Comparison of ENCODE assay signal across 20 cellular contexts in the genomic region with DNA sequence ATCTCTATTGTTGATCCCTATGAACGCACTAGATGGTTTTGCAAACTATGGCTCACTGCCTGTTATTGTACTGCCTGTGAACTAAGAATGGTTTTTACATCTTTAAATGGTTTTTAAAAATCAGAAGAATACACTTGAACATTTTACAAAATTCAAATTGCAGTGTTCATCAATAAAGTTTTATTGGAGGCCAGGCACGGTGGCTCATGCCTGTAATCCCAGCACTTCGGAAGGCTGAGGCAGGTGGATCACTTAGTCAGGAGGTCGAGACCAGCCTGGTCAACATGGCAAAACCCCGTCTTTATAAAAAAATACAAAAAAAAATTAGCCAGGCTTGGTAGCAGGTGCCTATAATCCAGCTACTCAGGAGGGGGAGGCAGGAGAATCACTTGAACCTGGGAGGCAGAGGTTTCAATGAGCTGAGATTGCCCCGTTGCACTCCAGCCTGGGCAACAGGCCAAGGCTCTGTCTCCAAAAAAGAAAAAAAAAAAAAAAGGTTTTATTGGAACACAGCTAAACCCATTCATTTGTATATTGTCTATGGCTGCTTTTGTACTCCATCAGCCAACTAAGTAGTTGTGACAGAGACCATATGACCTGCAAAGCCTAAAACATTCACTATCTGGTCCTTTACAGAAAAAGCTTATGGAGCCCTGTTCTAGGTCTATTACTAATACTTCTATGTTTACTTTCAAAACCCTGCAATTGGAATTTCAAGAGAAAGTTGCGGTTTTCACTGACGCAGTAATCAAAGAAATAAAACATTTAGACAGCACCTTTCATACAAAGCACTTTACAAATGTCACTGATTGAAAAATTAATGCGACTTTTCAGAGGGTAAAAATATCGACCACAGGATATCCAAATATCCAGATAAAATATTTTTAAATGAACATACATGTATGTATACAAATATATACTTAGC. TPM values are rescaled to one million over a fixed set of nuclear protein-coding genes. Genes with fewer than 3 reads are reported as not detected.
A peak's percentile ranks its signal among the peaks of the same experiment; 100 is the strongest.
DNase-seq lines count a peak whose midpoint lies in the region; ATAC-seq and TF ChIP-seq lines count a peak whose summit lies in the region.
"Had no signal": no experiment of that assay in that cellular context is flagged by ENCODE, and none has a peak within 500 bp of the region (broad histone marks: within the 10 kb centered on the region; RNA-seq: fewer than 3 reads in every experiment).

No MANE protein-coding gene starts in this region.

- DNase-seq in NCI-H1694 (lab: John Stamatoyannopoulos, UW) (peak; percentile 10), NCI-H1694 treated with DMSO at 0.1 percent for 48 hours (lab: John Stamatoyannopoulos, UW) (no peak), left lobe of liver (ENCODE audit: low spot score) (no peak), NCI-H524 treated with DMSO at 0.1 percent for 48 hours (lab: John Stamatoyannopoulos, UW) (no peak)
- DNase-seq: activated gamma-delta T cell, COR-L47, gastrocnemius medialis, MG63, T-helper 9 cell had no signal

- peak overlapping the region in 2 of 3 donors; percentile 26 to 70 for H3K27ac Mint-ChIP-seq in IgD-negative memory B cell

- ATAC-seq in left lobe of liver (peak; percentile 24), GM21723 (IDR thresholded peaks at IDR 0.05; ENCODE audit: unreplicated experiment) (no peak), GM19395 (IDR thresholded peaks at IDR 0.05; ENCODE audit: unreplicated experiment) (no peak)
- ATAC-seq: gastrocnemius medialis, Right ventricle myocardium inferior had no signal

- peaks cover 8% of the 10 kb centered on the region for H3K36me3 Mint-ChIP-seq in IgD-negative memory B cell

- peak overlapping the region in 3 of 4 donors; percentile 8 to 60 (median 30) for H3K4me3 Mint-ChIP-seq in IgD-negative memory B cell

- peaks cover 87% of the 10 kb centered on the region for H3K36me3 ChIP-seq in OCI-LY1 (ENCODE audit: insufficient read depth, low read length)
- H3K36me3 ChIP-seq: cardiac muscle cell, gastrocnemius medialis, MG63 had no signal

- no peaks in the 10 kb centered on the region for H3K9me2 ChIP-seq in OCI-LY1 (ENCODE audit: low read depth, low read length)

- H2AFZ ChIP-seq in OCI-LY1 (ENCODE audit: low read length) = no peak overlapping the region

- no peak for TF ChIP-seq CTCF in OCI-LY1 (IDR thresholded peaks at IDR 0.05; ENCODE audit: low read length)

- H3F3A ChIP-seq in OCI-LY1 (ENCODE audit: insufficient read depth, low read length) = no peaks in the 10 kb centered on the region

- no peaks in the 10 kb centered on the region for H3K27me3 Mint-ChIP-seq in IgD-negative memory B cell

- no peaks in the 10 kb centered on the region for H3K9me3 ChIP-seq in OCI-LY1 (ENCODE audit: low read length)
- H3K9me3 ChIP-seq: gastrocnemius medialis, MG63 had no signal

- H3K9me3 Mint-ChIP-seq in IgD-negative memory B cell = peaks cover 0 to 2% (median 0%) of the 10 kb centered on the region in 3 donors

- no peaks in the 10 kb centered on the region for H3K27me3 ChIP-seq in OCI-LY1 (ENCODE audit: insufficient read depth, low read length)

- no peak overlapping the region for H3K4me2 ChIP-seq in OCI-LY1 (ENCODE audit: low read length)

- H4K20me1 ChIP-seq in OCI-LY1 (ENCODE audit: insufficient read depth, low read length) = no peaks in the 10 kb centered on the region

- peaks cover 72% of the 10 kb centered on the region for H3K4me1 ChIP-seq in OCI-LY1 (ENCODE audit: insufficient read depth, low read length, severe bottlenecking)
- H3K4me1 ChIP-seq: gastrocnemius medialis had no signal

- H3K4me1 Mint-ChIP-seq in IgD-negative memory B cell = peaks cover 62 to 70% (median 66%) of the 10 kb centered on the region in 3 donors

- no peak overlapping the region for H3K9ac ChIP-seq in OCI-LY1 (ENCODE audit: low read length)

- H3K4me3 ChIP-seq in OCI-LY1 (ENCODE audit: low read depth, low read length, poor library complexity, severe bottlenecking) = no peak overlapping the region
- H3K4me3 ChIP-seq: cardiac muscle cell, gastrocnemius medialis, MG63 had no signal

- H3K79me2 ChIP-seq in OCI-LY1 (ENCODE audit: insufficient read depth, low read length) = peaks cover 95% of the 10 kb centered on the region

- H3K27ac ChIP-seq in OCI-LY1 (ENCODE audit: low read depth, low read length, poor library complexity, severe bottlenecking) = peak overlapping the region; percentile 11
- H3K27ac ChIP-seq: cardiac muscle cell, gastrocnemius medialis had no signal

RNA-seq across cellular contexts. Expression of a gene that starts 18.8 kb away (rescaled TPM):
- polyA plus RNA-seq in IgD-negative memory B cell = 103 TPM
- 0.63 TPM for total RNA-seq in left lobe of liver
- total RNA-seq: A172, cardiac muscle cell had no signal
- polyA plus RNA-seq: cardiac muscle cell, keratinocyte had no signal

RNA-seq across cellular contexts. Expression of a gene that starts 22.7 kb away (rescaled TPM):
- polyA plus RNA-seq in IgD-negative memory B cell = 0.84 TPM
- not detected for total RNA-seq in left lobe of liver
- total RNA-seq: A172, cardiac muscle cell, gastrocnemius medialis, mononuclear cell, posterior vena cava, Right ventricle myocardium inferior, temporal lobe had no signal
- polyA plus RNA-seq: cardiac muscle cell, keratinocyte had no signal
